18 cellular contexts compared by ENCODE assay signal in genomic region chr3:177035678-177036077, GRCh38.
DNase-seq lines count a peak whose midpoint lies in the region; ATAC-seq and TF ChIP-seq lines count a peak whose summit lies in the region.
"Had no signal": no experiment of that assay in that cellular context is flagged by ENCODE, and none has a peak within 500 bp of the region (broad histone marks: within the 10 kb centered on the region; RNA-seq: fewer than 3 reads in every experiment).

No MANE protein-coding gene starts in this region.

- WGBS in endodermal cell (ENCODE audit: insufficient coverage in 1 of 2, insufficient read length in 1 of 2), 2 experiments, result 97 to 100% methylated on average over 2 to 4 of the region's 4 CpGs

- TF ChIP-seq CTCF in C4-2B (conservative IDR thresholded peaks at IDR 0.05) (no peak), endodermal cell (conservative IDR thresholded peaks at IDR 0.05) (no peak)

- no peaks in the 10 kb centered on the region for H3K9me3 ChIP-seq in endodermal cell (ENCODE audit: control insufficient read depth, low read length)
- H3K9me3 ChIP-seq: MG63, right lobe of liver had no signal

- H3K4me1 ChIP-seq in endodermal cell (ENCODE audit: control insufficient read depth, insufficient read depth, low read length), result no peaks in the 10 kb centered on the region
- H3K4me1 ChIP-seq: right lobe of liver had no signal

- DNase-seq in NCI-H1092 (lab: John Stamatoyannopoulos, UW) (peak; percentile 84), NCI-H510A treated with DMSO at 0.1 percent for 48 hours (lab: John Stamatoyannopoulos, UW) (peak; percentile 79), endodermal cell (no peak), T1000 (lab: John Stamatoyannopoulos, UW) (no peak)
- DNase-seq in activated CD4-positive, alpha-beta T cell treated with anti-CD3 and anti-CD28 coated beads, Interleukin-2, amount 10 ng/mL, durations not matched to agents 24 days and 14 days, result no peak
- DNase-seq: CD8-positive, alpha-beta memory T cell; EL; erythroblast; MG63; right lobe of liver; SIG-M5; stimulated activated naive CD4-positive, alpha-beta T cell treated with Interleukin-2 at 50 U/mL for 16 hours; T-helper 2 cell; trophoblast cell had no signal

- H3K9me3 Mint-ChIP-seq in endodermal cell, result no peaks in the 10 kb centered on the region
- no peaks in the 10 kb centered on the region for H3K9me3 Mint-ChIP-seq in activated CD4-positive, alpha-beta T cell treated with anti-CD3 and anti-CD28 coated beads, Interleukin-2, amount 10 ng/mL, durations not matched to agents 24 days and 14 days
- H3K9me3 Mint-ChIP-seq: CD8-positive, alpha-beta memory T cell had no signal

- H3K27me3 ChIP-seq in endodermal cell (ENCODE audit: control insufficient read depth, insufficient read depth, low read length, poor library complexity, severe bottlenecking), result no peaks in the 10 kb centered on the region
- H3K27me3 ChIP-seq: MG63, right lobe of liver had no signal

- H3K27me3 Mint-ChIP-seq in endodermal cell (ENCODE audit: insufficient read depth), result no peaks in the 10 kb centered on the region
- no peaks in the 10 kb centered on the region for H3K27me3 Mint-ChIP-seq in activated CD4-positive, alpha-beta T cell treated with anti-CD3 and anti-CD28 coated beads, Interleukin-2, amount 10 ng/mL, durations not matched to agents 24 days and 14 days
- H3K27me3 Mint-ChIP-seq: CD8-positive, alpha-beta memory T cell had no signal

- peak overlapping the region; percentile 79 for H3K27ac Mint-ChIP-seq in endodermal cell
- H3K27ac Mint-ChIP-seq in activated CD4-positive, alpha-beta T cell treated with anti-CD3 and anti-CD28 coated beads, Interleukin-2, amount 10 ng/mL, durations not matched to agents 24 days and 14 days, result no peak overlapping the region

- H3K36me3 ChIP-seq in endodermal cell (ENCODE audit: control insufficient read depth, insufficient read depth, low read length), result peaks cover 91% of the 10 kb centered on the region

- H3K4me1 Mint-ChIP-seq in endodermal cell, result peaks cover 8% of the 10 kb centered on the region
- H3K4me1 Mint-ChIP-seq in activated CD4-positive, alpha-beta T cell treated with anti-CD3 and anti-CD28 coated beads, Interleukin-2, amount 10 ng/mL, durations not matched to agents 24 days and 14 days, result peaks cover 13% of the 10 kb centered on the region

- peaks cover 80% of the 10 kb centered on the region for H3K36me3 Mint-ChIP-seq in endodermal cell (ENCODE audit: low read depth)
- peaks cover 53% of the 10 kb centered on the region for H3K36me3 Mint-ChIP-seq in activated CD4-positive, alpha-beta T cell treated with anti-CD3 and anti-CD28 coated beads, Interleukin-2, amount 10 ng/mL, durations not matched to agents 24 days and 14 days (ENCODE audit: low read depth)

- no peak overlapping the region for H3K9ac ChIP-seq in endodermal cell (ENCODE audit: extremely low read depth, low read length, poor library complexity, severe bottlenecking)

- intact Hi-C loops in activated CD4-positive, alpha-beta T cell treated with anti-CD3 and anti-CD28 coated beads, Interleukin-2, amount 10 ng/mL, durations not matched to agents 24 days and 14 days (cut with micrococcal nuclease), result no loop called here

- H3K27ac ChIP-seq in C4-2B (peak overlapping the region; percentile 26; the same call in 1 of the 2 replicates), endodermal cell (ENCODE audit: low read depth, low read length) (no peak overlapping the region)
- H3K27ac ChIP-seq: right lobe of liver had no signal

- ATAC-seq in HG02981 (IDR thresholded peaks at IDR 0.05; ENCODE audit: unreplicated experiment) (no peak), HG02870 (IDR thresholded peaks at IDR 0.05; ENCODE audit: unreplicated experiment) (no peak)
- ATAC-seq: HepG2, right lobe of liver had no signal

- no peak overlapping the region for H3K4me3 Mint-ChIP-seq in endodermal cell
- H3K4me3 Mint-ChIP-seq in activated CD4-positive, alpha-beta T cell treated with anti-CD3 and anti-CD28 coated beads, Interleukin-2, amount 10 ng/mL, durations not matched to agents 24 days and 14 days, result no peak overlapping the region
- H3K4me3 Mint-ChIP-seq: CD8-positive, alpha-beta memory T cell had no signal

- H3K4me3 ChIP-seq in endodermal cell (ENCODE audit: low read length), result no peak overlapping the region
- H3K4me3 ChIP-seq: MG63, right lobe of liver had no signal

Comparison
In these comparisons a context has a peak if more than half of its experiments do, and no peak if none do; other contexts are left out.
1. DNase-seq: peak in NCI-H1092 (single experiment) and NCI-H510A treated with DMSO at 0.1 percent for 48 hours (single experiment); none in endodermal cell (single experiment), T1000 (single experiment) and activated CD4-positive, alpha-beta T cell treated with anti-CD3 and anti-CD28 coated beads, Interleukin-2, amount 10 ng/mL, durations not matched to agents 24 days and 14 days (single experiment).